1 cellular context compared by ENCODE assay signal in the genomic region with DNA sequence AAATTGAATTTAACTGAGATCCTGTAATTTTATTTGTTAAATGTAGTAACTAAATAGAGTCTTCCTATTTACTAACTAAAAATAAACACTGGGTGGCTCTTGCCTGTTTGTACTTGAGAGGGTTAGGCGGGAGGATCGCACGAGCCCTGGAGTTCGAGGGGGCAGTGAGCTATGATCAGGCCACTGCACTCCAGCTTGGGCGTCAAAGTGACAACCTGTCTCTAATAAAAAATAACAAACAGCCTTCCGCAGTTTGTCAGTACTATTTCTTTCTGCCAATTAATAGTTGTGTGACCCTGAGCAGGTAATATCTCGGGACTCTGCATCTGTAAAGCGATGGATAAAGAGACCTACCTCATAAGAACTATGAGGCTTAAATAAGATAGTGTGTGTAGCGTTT.
TF ChIP-seq lines count a peak whose summit lies in the region.

No MANE protein-coding gene starts in this region.

TF ChIP-seq in GM23338, 12 proteins besides CTCF, POLR2A, EP300 and RAD21:
- TF ChIP-seq, protein P1, sequence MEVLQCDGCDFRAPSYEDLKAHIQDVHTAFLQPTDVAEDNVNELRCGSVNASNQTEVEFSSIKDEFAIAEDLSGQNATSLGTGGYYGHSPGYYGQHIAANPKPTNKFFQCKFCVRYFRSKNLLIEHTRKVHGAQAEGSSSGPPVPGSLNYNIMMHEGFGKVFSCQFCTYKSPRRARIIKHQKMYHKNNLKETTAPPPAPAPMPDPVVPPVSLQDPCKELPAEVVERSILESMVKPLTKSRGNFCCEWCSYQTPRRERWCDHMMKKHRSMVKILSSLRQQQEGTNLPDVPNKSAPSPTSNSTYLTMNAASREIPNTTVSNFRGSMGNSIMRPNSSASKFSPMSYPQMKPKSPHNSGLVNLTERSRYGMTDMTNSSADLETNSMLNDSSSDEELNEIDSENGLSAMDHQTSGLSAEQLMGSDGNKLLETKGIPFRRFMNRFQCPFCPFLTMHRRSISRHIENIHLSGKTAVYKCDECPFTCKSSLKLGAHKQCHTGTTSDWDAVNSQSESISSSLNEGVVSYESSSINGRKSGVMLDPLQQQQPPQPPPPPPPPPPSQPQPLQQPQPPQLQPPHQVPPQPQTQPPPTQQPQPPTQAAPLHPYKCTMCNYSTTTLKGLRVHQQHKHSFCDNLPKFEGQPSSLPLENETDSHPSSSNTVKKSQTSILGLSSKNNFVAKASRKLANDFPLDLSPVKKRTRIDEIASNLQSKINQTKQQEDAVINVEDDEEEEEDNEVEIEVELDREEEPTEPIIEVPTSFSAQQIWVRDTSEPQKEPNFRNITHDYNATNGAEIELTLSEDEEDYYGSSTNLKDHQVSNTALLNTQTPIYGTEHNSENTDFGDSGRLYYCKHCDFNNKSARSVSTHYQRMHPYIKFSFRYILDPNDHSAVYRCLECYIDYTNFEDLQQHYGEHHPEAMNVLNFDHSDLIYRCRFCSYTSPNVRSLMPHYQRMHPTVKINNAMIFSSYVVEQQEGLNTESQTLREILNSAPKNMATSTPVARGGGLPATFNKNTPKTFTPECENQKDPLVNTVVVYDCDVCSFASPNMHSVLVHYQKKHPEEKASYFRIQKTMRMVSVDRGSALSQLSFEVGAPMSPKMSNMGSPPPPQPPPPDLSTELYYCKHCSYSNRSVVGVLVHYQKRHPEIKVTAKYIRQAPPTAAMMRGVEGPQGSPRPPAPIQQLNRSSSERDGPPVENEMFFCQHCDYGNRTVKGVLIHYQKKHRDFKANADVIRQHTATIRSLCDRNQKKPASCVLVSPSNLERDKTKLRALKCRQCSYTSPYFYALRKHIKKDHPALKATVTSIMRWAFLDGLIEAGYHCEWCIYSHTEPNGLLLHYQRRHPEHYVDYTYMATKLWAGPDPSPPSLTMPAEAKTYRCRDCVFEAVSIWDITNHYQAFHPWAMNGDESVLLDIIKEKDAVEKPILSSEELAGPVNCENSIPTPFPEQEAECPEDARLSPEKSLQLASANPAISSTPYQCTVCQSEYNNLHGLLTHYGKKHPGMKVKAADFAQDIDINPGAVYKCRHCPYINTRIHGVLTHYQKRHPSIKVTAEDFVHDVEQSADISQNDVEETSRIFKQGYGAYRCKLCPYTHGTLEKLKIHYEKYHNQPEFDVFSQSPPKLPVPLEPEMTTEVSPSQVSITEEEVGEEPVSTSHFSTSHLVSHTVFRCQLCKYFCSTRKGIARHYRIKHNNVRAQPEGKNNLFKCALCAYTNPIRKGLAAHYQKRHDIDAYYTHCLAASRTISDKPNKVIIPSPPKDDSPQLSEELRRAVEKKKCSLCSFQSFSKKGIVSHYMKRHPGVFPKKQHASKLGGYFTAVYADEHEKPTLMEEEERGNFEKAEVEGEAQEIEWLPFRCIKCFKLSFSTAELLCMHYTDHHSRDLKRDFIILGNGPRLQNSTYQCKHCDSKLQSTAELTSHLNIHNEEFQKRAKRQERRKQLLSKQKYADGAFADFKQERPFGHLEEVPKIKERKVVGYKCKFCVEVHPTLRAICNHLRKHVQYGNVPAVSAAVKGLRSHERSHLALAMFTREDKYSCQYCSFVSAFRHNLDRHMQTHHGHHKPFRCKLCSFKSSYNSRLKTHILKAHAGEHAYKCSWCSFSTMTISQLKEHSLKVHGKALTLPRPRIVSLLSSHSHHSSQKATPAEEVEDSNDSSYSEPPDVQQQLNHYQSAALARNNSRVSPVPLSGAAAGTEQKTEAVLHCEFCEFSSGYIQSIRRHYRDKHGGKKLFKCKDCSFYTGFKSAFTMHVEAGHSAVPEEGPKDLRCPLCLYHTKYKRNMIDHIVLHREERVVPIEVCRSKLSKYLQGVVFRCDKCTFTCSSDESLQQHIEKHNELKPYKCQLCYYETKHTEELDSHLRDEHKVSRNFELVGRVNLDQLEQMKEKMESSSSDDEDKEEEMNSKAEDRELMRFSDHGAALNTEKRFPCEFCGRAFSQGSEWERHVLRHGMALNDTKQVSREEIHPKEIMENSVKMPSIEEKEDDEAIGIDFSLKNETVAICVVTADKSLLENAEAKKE (CRISPR knock-in tag; IDR thresholded peaks at IDR 0.05), result no peak
